Comparison of ENCODE assay signal across 1 cellular context in the genomic region with DNA sequence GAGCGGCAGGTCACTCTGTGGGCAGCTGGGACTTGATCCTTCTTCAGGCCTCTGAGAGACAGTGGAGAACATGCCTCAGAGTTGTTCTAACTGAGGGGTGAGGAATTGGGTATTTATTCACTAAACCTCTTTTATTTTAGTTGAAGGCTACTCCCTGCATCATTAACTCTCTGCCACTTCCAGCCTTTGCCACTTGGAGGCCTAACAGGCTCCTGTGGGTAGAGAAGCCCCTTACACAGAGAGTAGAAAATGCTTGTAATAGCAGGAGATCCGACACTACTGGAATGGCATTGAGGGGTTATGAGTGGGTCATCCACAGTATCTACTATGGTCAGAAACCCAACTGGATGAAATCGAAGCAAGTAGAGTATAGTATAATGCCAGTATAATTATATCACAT.
TF ChIP-seq lines count a peak whose summit lies in the region.

No MANE protein-coding gene starts in this region.

TF ChIP-seq in H1, 55 proteins besides CTCF, POLR2A, EP300 and RAD21 (continued from another document):
- TF ChIP-seq SP1 (IDR thresholded peaks at IDR 0.05; ENCODE audit: low read depth, low read length) (no peak), SUZ12 (IDR thresholded peaks at IDR 0.05; ENCODE audit: low read length) (no peak), HDAC6 (IDR thresholded peaks at IDR 0.05; ENCODE audit: low read depth, low read length) (no peak), RXRA (IDR thresholded peaks at IDR 0.05; ENCODE audit: insufficient read depth, low read depth, low read length) (no peak), ASH2L (IDR thresholded peaks at IDR 0.05; ENCODE audit: low read length) (no peak), PHF8 (conservative IDR thresholded peaks at IDR 0.05; ENCODE audit: low read depth, low read length) (no peak), JUND (IDR thresholded peaks at IDR 0.05; ENCODE audit: low read length) (no peak), NRF1 (IDR thresholded peaks at IDR 0.05; ENCODE audit: low read depth, low read length) (no peak), CHD2 (IDR thresholded peaks at IDR 0.05; ENCODE audit: low read length) (no peak), RFX5 (IDR thresholded peaks at IDR 0.05; ENCODE audit: borderline replicate concordance, low read depth, low read length) (no peak), CEBPB (IDR thresholded peaks at IDR 0.05; ENCODE audit: low read depth, low read length) (no peak), TCF12 (IDR thresholded peaks at IDR 0.05; ENCODE audit: low read depth, low read length) (no peak), YY1 (IDR thresholded peaks at IDR 0.05; ENCODE audit: low read depth, low read length) (no peak), KDM5A (IDR thresholded peaks at IDR 0.05; ENCODE audit: low read length) (no peak)
